ENCODE assay signal across 8 cellular contexts in genomic region chr6:69796081-69796626, GRCh38. TPM values are rescaled to one million over a fixed set of nuclear protein-coding genes. Genes with fewer than 3 reads are reported as not detected.
DNase-seq lines count a peak whose midpoint lies in the region; TF ChIP-seq lines count a peak whose summit lies in the region.

No MANE protein-coding gene starts in this region.

- H3K36me3 ChIP-seq in HUES64 (ENCODE audit: insufficient read depth, low read length) (no peaks in the 10 kb centered on the region), brain microvascular endothelial cell (replicated peaks) (no peaks in the 10 kb centered on the region), sigmoid colon (no peaks in the 10 kb centered on the region)

- H3K4me3 ChIP-seq in HUES64 (ENCODE audit: low read length), result peak overlapping the region; percentile 96
- peak overlapping the region; percentile 90 for H3K4me3 ChIP-seq in brain microvascular endothelial cell (ENCODE audit: low read depth, low read length)
- peak overlapping the region; percentile 59 for H3K4me3 ChIP-seq in iPS-18c (ENCODE audit: insufficient read depth, low read depth, low read length)
- H3K4me3 ChIP-seq in sigmoid colon, result peak overlapping the region; percentile 65 to 84 (median 73)

- H3K27me3 ChIP-seq in HUES64 (ENCODE audit: insufficient read depth, low read length) (no peaks in the 10 kb centered on the region), brain microvascular endothelial cell (replicated peaks) (no peaks in the 10 kb centered on the region), sigmoid colon (no peaks in the 10 kb centered on the region)

- TF ChIP-seq CTCF in GM20000 (IDR thresholded peaks at IDR 0.05; ENCODE audit: extremely low read depth, missing control alignments) (no peak), brain microvascular endothelial cell (IDR thresholded peaks at IDR 0.05; ENCODE audit: low read depth, low read length, missing control alignments) (no peak), sigmoid colon (IDR thresholded peaks at IDR 0.05) (no peak)

- H3K4me1 ChIP-seq in HUES64 (ENCODE audit: insufficient read depth, low read length), result peaks cover 18% of the 10 kb centered on the region
- H3K4me1 ChIP-seq in sigmoid colon, result peaks cover 0 to 40% (median 22%) of the 10 kb centered on the region in 4 donors

- H3K9ac ChIP-seq in HUES64 (ENCODE audit: low read depth, low read length), result peak overlapping the region; percentile 73

- H3K27ac ChIP-seq in HUES64 (ENCODE audit: low read depth, low read length) (peak overlapping the region; percentile 95; the same call in 1 of the 2 replicates), brain microvascular endothelial cell (peak overlapping the region; percentile 36), sigmoid colon (peak overlapping the region; percentile 92 to 97 (median 94))

- under 1% methylated on average over 18 of the region's 19 CpGs for WGBS in HUES64
- WGBS in sigmoid colon, 2 donors, result 0 to 1% methylated on average over 19 of the region's 19 CpGs

- in situ Hi-C loops in brain microvascular endothelial cell (cut with HindIII; ENCODE audit: low pct_ligation_motif_present, low sequenced_read_pairs), result no loop called here

- peak in 1 of 2 donors; percentile 58 for TF ChIP-seq POLR2A in sigmoid colon (IDR thresholded peaks at IDR 0.05)

- DNase-seq in DMS53 (lab: John Stamatoyannopoulos, UW) (peak; percentile 96), GM20000 (ENCODE audit: low spot score) (peak; percentile 27), RKO (ENCODE audit: low spot score) (peak; percentile 48), brain microvascular endothelial cell (peak; percentile 43), sigmoid colon (no peak), T1000 (lab: John Stamatoyannopoulos, UW) (no peak)

- no peak for TF ChIP-seq EP300 in sigmoid colon (IDR thresholded peaks at IDR 0.05)

- H3K9me3 ChIP-seq in HUES64 (ENCODE audit: insufficient read depth, low read depth, low read length) (no peaks in the 10 kb centered on the region), iPS-18c (ENCODE audit: control insufficient read depth, insufficient read depth, low read length) (no peaks in the 10 kb centered on the region), sigmoid colon (no peaks in the 10 kb centered on the region)

- intact Hi-C loops in sigmoid colon (cut with DNase I), result no loop called here

RNA-seq across cellular contexts. Expression of gene LMBRD1, which starts 0.7 kb away (rescaled TPM):
- 15.8 TPM for polyA plus RNA-seq in HUES64 (2013, experiment 1 of 2)
- 14.6 TPM for polyA plus RNA-seq in HUES64 (2013, experiment 2 of 2)
- 10 to 100 TPM; 37.6 to 73.8 (median 49.7) TPM for total RNA-seq in sigmoid colon
- polyA plus RNA-seq in sigmoid colon, result 10 to 100 TPM; 21.6 to 35.7 (median 24.7) TPM

Comparison
In these comparisons a context has a peak if more than half of its experiments do, and no peak if none do; other contexts are left out.
1. DNase-seq: peak in DMS53 (single experiment), GM20000 (single experiment), RKO (single experiment) and brain microvascular endothelial cell (single experiment); none in sigmoid colon (single experiment) and T1000 (single experiment).
2. H3K27ac ChIP-seq: peak in every context shown above with its lines; median percentile 95 in HUES64; 94 in sigmoid colon; 36 in brain microvascular endothelial cell.
3. Peak in every context shown above with its lines, with median percentiles within 50 percentile points of each other: H3K4me3 ChIP-seq.